Comparison of ENCODE assay signal across 1 cellular context in the genomic region with DNA sequence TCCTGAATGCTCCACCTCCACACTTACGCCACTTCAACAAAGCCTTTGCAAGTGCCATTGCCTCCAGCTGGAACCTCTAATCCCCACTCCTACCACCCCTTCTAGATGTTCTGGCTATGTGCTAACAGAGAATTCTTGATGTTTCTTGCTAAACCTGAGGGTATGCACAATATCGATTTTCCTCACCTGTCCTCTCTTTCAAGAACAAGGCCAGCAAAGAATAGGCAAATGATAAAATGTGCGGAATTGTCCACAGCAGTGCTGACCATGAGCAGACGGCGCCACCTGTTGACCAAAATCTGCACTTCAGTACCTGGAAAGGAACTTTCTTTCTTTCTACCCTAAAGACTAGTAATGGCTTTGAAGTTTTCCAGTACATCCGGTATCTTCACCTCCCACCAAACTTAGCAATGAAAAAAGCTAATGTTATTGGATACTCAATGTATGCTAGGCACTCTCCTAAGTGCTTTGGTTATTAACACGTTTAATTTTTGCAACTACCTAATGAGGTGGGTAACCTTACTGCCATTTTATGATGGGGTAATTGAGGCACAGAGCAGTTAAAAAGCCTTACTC.
TF ChIP-seq lines count a peak whose summit lies in the region.

No MANE protein-coding gene starts in this region.

TF ChIP-seq in H1, 55 proteins besides CTCF, POLR2A, EP300 and RAD21:
- TF ChIP-seq TCF12 (IDR thresholded peaks at IDR 0.05; ENCODE audit: low read depth, low read length) (no peak), TAF7 (optimal IDR thresholded peaks at IDR 0.05; ENCODE audit: borderline replicate concordance, low read depth, low read length) (no peak), KDM5A (IDR thresholded peaks at IDR 0.05; ENCODE audit: low read length) (peak; percentile 57; the same call in 1 of the 2 replicates), SAP30 (IDR thresholded peaks at IDR 0.05; ENCODE audit: insufficient read depth, insufficient replicate concordance, low read length) (no peak), CHD2 (IDR thresholded peaks at IDR 0.05; ENCODE audit: low read length) (no peak)
TF ChIP-seq in H1: peak in this region for 1.
